8 cellular contexts compared by ENCODE assay signal in genomic region chr6:95091823-95092436, GRCh38.
DNase-seq lines count a peak whose midpoint lies in the region; ATAC-seq and TF ChIP-seq lines count a peak whose summit lies in the region.

No MANE protein-coding gene starts in this region.

- no peaks in the 10 kb centered on the region for H3K9me2 ChIP-seq in DOHH2 (replicated peaks; ENCODE audit: control insufficient read depth, low read length)

- H3K4me2 ChIP-seq in DOHH2 (ENCODE audit: low read length): no peak overlapping the region

- no peaks in the 10 kb centered on the region for H3K36me3 Mint-ChIP-seq in activated naive CD8-positive, alpha-beta T cell treated with anti-CD3 and anti-CD28 coated beads, Interleukin-2, amount 50 U/mL, for 24 hours (ENCODE audit: low read depth)

- no peaks in the 10 kb centered on the region for H3K36me3 ChIP-seq in DOHH2 (ENCODE audit: control insufficient read depth, low read length)
- no peaks in the 10 kb centered on the region for H3K36me3 ChIP-seq in colonic mucosa
- H3K36me3 ChIP-seq in mucosa of descending colon (ENCODE audit: low read depth): no peaks in the 10 kb centered on the region

- H3K27ac ChIP-seq in DOHH2 (ENCODE audit: low read depth, low read length) (no peak overlapping the region), HL-60 (replicated peaks) (no peak overlapping the region), colonic mucosa (no peak overlapping the region)

- H4K20me1 ChIP-seq in DOHH2 (ENCODE audit: control insufficient read depth, insufficient read depth, low read depth, low read length): no peaks in the 10 kb centered on the region

- no peak overlapping the region for H3K27ac Mint-ChIP-seq in activated naive CD8-positive, alpha-beta T cell treated with anti-CD3 and anti-CD28 coated beads, Interleukin-2, amount 50 U/mL, for 24 hours

- H3K4me3 ChIP-seq in DOHH2 (ENCODE audit: low read length) (no peak overlapping the region), HL-60 (replicated peaks; ENCODE audit: insufficient read depth, low read length) (no peak overlapping the region), colonic mucosa (no peak overlapping the region), mucosa of descending colon (no peak overlapping the region)

- intact Hi-C loops in colonic mucosa (cut with DNase I): no loop called here
- intact Hi-C loops in mucosa of descending colon (cut with DNase I, micrococcal nuclease): no loop called here

- DNase-seq in HL-60 (ENCODE audit: low read depth in 1 of 2, low spot score in 1 of 2): no peak
- DNase-seq in NCI-H82 treated with DMSO at 0.1 percent for 48 hours (lab: John Stamatoyannopoulos, UW; ENCODE audit: unreplicated experiment): peak; percentile 46
- no peak for DNase-seq in colonic mucosa
- DNase-seq in mucosa of descending colon: no peak
- DNase-seq in omental fat pad (ENCODE audit: low spot score): no peak
- DNase-seq in activated naive CD8-positive, alpha-beta T cell treated with anti-CD3 and anti-CD28 coated beads, Interleukin-2, amount 50 U/mL, for 24 hours: no peak

- no peak overlapping the region for H3K4me3 Mint-ChIP-seq in activated naive CD8-positive, alpha-beta T cell treated with anti-CD3 and anti-CD28 coated beads, Interleukin-2, amount 50 U/mL, for 24 hours

- H3K9me3 ChIP-seq in DOHH2 (ENCODE audit: control insufficient read depth, insufficient read depth, low read length): no peaks in the 10 kb centered on the region
- H3K9me3 ChIP-seq in colonic mucosa: no peaks in the 10 kb centered on the region
- no peaks in the 10 kb centered on the region for H3K9me3 ChIP-seq in mucosa of descending colon

- H3K9ac ChIP-seq in colonic mucosa (ENCODE audit: low read depth in 2 of 2, low read length in 2 of 2): no peak overlapping the region

- H3K79me2 ChIP-seq in DOHH2 (ENCODE audit: control insufficient read depth, low read length): no peaks in the 10 kb centered on the region

- H3K9me3 Mint-ChIP-seq in activated naive CD8-positive, alpha-beta T cell treated with anti-CD3 and anti-CD28 coated beads, Interleukin-2, amount 50 U/mL, for 24 hours: no peaks in the 10 kb centered on the region

- no peaks in the 10 kb centered on the region for H3K27me3 Mint-ChIP-seq in activated naive CD8-positive, alpha-beta T cell treated with anti-CD3 and anti-CD28 coated beads, Interleukin-2, amount 50 U/mL, for 24 hours

- TF ChIP-seq CTCF in DOHH2 (IDR thresholded peaks at IDR 0.05; ENCODE audit: low read depth, low read length, poor library complexity, severe bottlenecking) (peak; percentile 58), HL-60 (IDR thresholded peaks at IDR 0.05; ENCODE audit: insufficient read depth, low read length) (peak; percentile 9), colonic mucosa (IDR thresholded peaks at IDR 0.05) (peak; percentile 30), mucosa of descending colon (IDR thresholded peaks at IDR 0.05) (no peak), omental fat pad (IDR thresholded peaks at IDR 0.05) (no peak)

- ATAC-seq in GM21390 (IDR thresholded peaks at IDR 0.05; ENCODE audit: unreplicated experiment) (peak; percentile 91), mucosa of descending colon (peak; percentile 38), omental fat pad (ENCODE audit: low FRiP score) (no peak)
- ATAC-seq in activated naive CD8-positive, alpha-beta T cell treated with anti-CD3 and anti-CD28 coated beads, Interleukin-2, amount 50 U/mL, for 24 hours: no peak

- H3K4me1 ChIP-seq in DOHH2 (ENCODE audit: control insufficient read depth, low read length) (no peaks in the 10 kb centered on the region), colonic mucosa (no peaks in the 10 kb centered on the region), mucosa of descending colon (ENCODE audit: low read depth) (no peaks in the 10 kb centered on the region)

- no peaks in the 10 kb centered on the region for H3K4me1 Mint-ChIP-seq in activated naive CD8-positive, alpha-beta T cell treated with anti-CD3 and anti-CD28 coated beads, Interleukin-2, amount 50 U/mL, for 24 hours

- no peaks in the 10 kb centered on the region for H3K27me3 ChIP-seq in DOHH2 (ENCODE audit: control insufficient read depth, low read length)
- no peaks in the 10 kb centered on the region for H3K27me3 ChIP-seq in HL-60 (ENCODE audit: insufficient read depth, poor library complexity, severe bottlenecking)
- H3K27me3 ChIP-seq in colonic mucosa: no peaks in the 10 kb centered on the region

- no peaks in the 10 kb centered on the region for H3F3A ChIP-seq in DOHH2 (ENCODE audit: control insufficient read depth, insufficient read depth)

Comparison
In these comparisons a context has a peak if more than half of its experiments do, and no peak if none do; other contexts are left out.
1. CTCF ChIP-seq: peak in DOHH2 (single experiment), HL-60 (single experiment) and colonic mucosa (single experiment); none in mucosa of descending colon (single experiment) and omental fat pad (0 of 3).
2. ATAC-seq: peak in GM21390 (single experiment) and mucosa of descending colon (single experiment); none in omental fat pad (single experiment) and activated naive CD8-positive, alpha-beta T cell treated with anti-CD3 and anti-CD28 coated beads, Interleukin-2, amount 50 U/mL, for 24 hours (single experiment).